ENCODE assay signal across 22 cellular contexts in the genomic region with DNA sequence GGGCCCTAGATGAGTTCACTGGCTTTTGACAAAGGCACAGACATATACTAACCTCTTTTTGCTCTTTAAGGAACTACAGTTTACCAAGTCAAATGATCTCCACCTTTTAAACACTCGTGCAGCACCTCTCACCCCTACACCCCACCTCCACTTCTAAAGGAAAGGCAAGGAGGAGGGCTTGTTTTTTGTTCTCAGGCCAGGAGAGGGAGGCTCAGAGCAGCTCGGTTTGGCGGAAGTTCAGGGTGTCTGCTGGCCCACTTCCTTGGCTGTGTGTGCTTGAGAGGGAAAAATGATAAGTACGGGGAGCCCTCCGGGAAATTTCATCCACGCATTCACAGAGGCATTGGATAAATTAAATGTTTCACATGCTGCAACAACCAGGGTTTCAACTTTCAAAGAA.
DNase-seq lines count a peak whose midpoint lies in the region; ATAC-seq and TF ChIP-seq lines count a peak whose summit lies in the region.
"Had no signal": no experiment of that assay in that cellular context is flagged by ENCODE, and none has a peak within 500 bp of the region (broad histone marks: within the 10 kb centered on the region; RNA-seq: fewer than 3 reads in every experiment).

No MANE protein-coding gene starts in this region.

- H3K36me3 Mint-ChIP-seq in nephron (ENCODE audit: low read depth) (no peaks in the 10 kb centered on the region), T-helper 17 cell (ENCODE audit: low read depth) (no peaks in the 10 kb centered on the region)

- TF ChIP-seq CTCF in nephron (IDR thresholded peaks at IDR 0.05; ENCODE audit: unreplicated experiment in 3 of 3), result no peak

- H3K27me3 Mint-ChIP-seq in nephron (ENCODE audit: low read depth) (peaks cover 2% of the 10 kb centered on the region), T-helper 17 cell (peaks cover 5% of the 10 kb centered on the region)

- no peaks in the 10 kb centered on the region for H3K9me3 ChIP-seq in T-helper 17 cell (ENCODE audit: control insufficient read depth, low read length, poor library complexity, severe bottlenecking)
- H3K9me3 ChIP-seq: ascending aorta; BLaER1 treated with 17β-estradiol and CSF1 and Interleukin-3, amounts not matched to agents 10 nM and 100 nM; MG63; SJSA1 had no signal

- ATAC-seq in T-helper 17 cell, result no peak
- ATAC-seq: HepG2, sciatic nerve had no signal

- H3K4me1 Mint-ChIP-seq in nephron (peaks cover 18% of the 10 kb centered on the region), T-helper 17 cell (peaks cover 16% of the 10 kb centered on the region)

- H3K9me3 Mint-ChIP-seq in nephron, result no peaks in the 10 kb centered on the region
- H3K9me3 Mint-ChIP-seq: activated CD4-positive, alpha-beta memory T cell treated with anti-CD3 and anti-CD28 coated beads, Interleukin-2, amount 10 ng/mL, durations not matched to agents 7 days and 5 days had no signal

- H3K4me3 Mint-ChIP-seq in nephron (no peak overlapping the region), T-helper 17 cell (no peak overlapping the region)
- H3K4me3 Mint-ChIP-seq: activated CD4-positive, alpha-beta memory T cell treated with anti-CD3 and anti-CD28 coated beads, Interleukin-2, amount 10 ng/mL, durations not matched to agents 7 days and 5 days had no signal

- DNase-seq in ELF-1 (ENCODE audit: low read depth, low spot score), result peak; percentile 17
- peak; percentile 5 for DNase-seq in HT1080 (ENCODE audit: low read depth)
- peak; percentile 3 for DNase-seq in effector CD8-positive, alpha-beta T cell (lab: John Stamatoyannopoulos, UW)
- no peak for DNase-seq in NCI-H82 treated with DMSO at 0.1 percent for 48 hours (lab: John Stamatoyannopoulos, UW; ENCODE audit: unreplicated experiment)
- DNase-seq in NCI-H1105 treated with DMSO at 0.1 percent for 48 hours (lab: John Stamatoyannopoulos, UW), result no peak
- no peak for DNase-seq in T-helper 17 cell
- DNase-seq: activated CD4-positive, alpha-beta memory T cell treated with anti-CD3 and anti-CD28 coated beads, Interleukin-2, amount 10 ng/mL, durations not matched to agents 7 days and 5 days; DMS153; MG63; midbrain; NCI-H1694 treated with DMSO at 0.1 percent for 48 hours; NCI-H510A; occipital lobe; stimulated activated CD4-positive, alpha-beta T cell treated with anti-CD3 and anti-CD28 coated beads, Interleukin-1b, Interleukin-23, amount 100 ng/mL, for 48 hours; T-helper 9 cell; trophoblast cell had no signal

- H3K27ac Mint-ChIP-seq in nephron, result peak overlapping the region in 2 of 3 experiments; percentile 1 to 22
- no peak overlapping the region for H3K27ac Mint-ChIP-seq in T-helper 17 cell
- H3K27ac Mint-ChIP-seq: activated CD4-positive, alpha-beta memory T cell treated with anti-CD3 and anti-CD28 coated beads, Interleukin-2, amount 10 ng/mL, durations not matched to agents 7 days and 5 days had no signal

Comparison
In these comparisons a context has a peak if more than half of its experiments do, and no peak if none do; other contexts are left out.
1. DNase-seq: peak in ELF-1 (single experiment), HT1080 (single experiment) and effector CD8-positive, alpha-beta T cell (single experiment); none in NCI-H82 treated with DMSO at 0.1 percent for 48 hours (single experiment), NCI-H1105 treated with DMSO at 0.1 percent for 48 hours (single experiment) and T-helper 17 cell (0 of 3).